In genomic region chr14:67491741-67492504, GRCh38 we compare ENCODE assay signal across 12 cellular contexts. TPM values are rescaled to one million over a fixed set of nuclear protein-coding genes. Genes with fewer than 3 reads are reported as not detected.
A peak's percentile ranks its signal among the peaks of the same experiment; 100 is the strongest.
DNase-seq lines count a peak whose midpoint lies in the region; ATAC-seq and TF ChIP-seq lines count a peak whose summit lies in the region.
"Had no signal": no experiment of that assay in that cellular context is flagged by ENCODE, and none has a peak within 500 bp of the region (broad histone marks: within the 10 kb centered on the region; RNA-seq: fewer than 3 reads in every experiment).

No MANE protein-coding gene starts in this region.

- H3K23me2 ChIP-seq in H9 (ENCODE audit: insufficient read length, low read depth, low read length, poor library complexity, severe bottlenecking): no peaks in the 10 kb centered on the region

- H4K20me1 ChIP-seq in H9 (ENCODE audit: control insufficient read depth, insufficient read depth, insufficient read length): no peaks in the 10 kb centered on the region

- H3K4me1 ChIP-seq in H9 (ENCODE audit: insufficient read depth, low read length): no peaks in the 10 kb centered on the region
- no peaks in the 10 kb centered on the region for H3K4me1 ChIP-seq in A673 (ENCODE audit: insufficient read depth, low read length, poor library complexity, severe bottlenecking)
- no peaks in the 10 kb centered on the region for H3K4me1 ChIP-seq in colonic mucosa
- H3K4me1 ChIP-seq: ascending aorta had no signal

- no peak overlapping the region for H4K91ac ChIP-seq in H9 (ENCODE audit: insufficient read length, low read depth, low read length)

- H3K4me3 ChIP-seq in A673 (ENCODE audit: low read depth, low read length, poor library complexity, severe bottlenecking) (no peak overlapping the region), colonic mucosa (no peak overlapping the region)
- H3K4me3 ChIP-seq: ascending aorta had no signal

- H3K4me1 Mint-ChIP-seq in H9 (peaks cover 21 to 25% of the 10 kb centered on the region in 2 experiments), WTC11 (peaks cover 23% of the 10 kb centered on the region), nephron progenitor cell (peaks cover 4% of the 10 kb centered on the region)

- no peaks in the 10 kb centered on the region for H3K79me2 ChIP-seq in H9 (ENCODE audit: insufficient read depth, low read length)

- no peak overlapping the region for H3K14ac ChIP-seq in H9 (ENCODE audit: insufficient read depth, low read length)

- no peak overlapping the region for H3T11ph ChIP-seq in H9 (ENCODE audit: low read length)

- intact Hi-C loops in A673 (cut with micrococcal nuclease; ENCODE audit: unreplicated experiment): no loop called here
- intact Hi-C loops in colonic mucosa (cut with DNase I): no loop called here

- H3K9me3 Mint-ChIP-seq in H9 (peaks cover 18 to 19% of the 10 kb centered on the region in 2 experiments), WTC11 (peaks cover 18% of the 10 kb centered on the region), nephron progenitor cell (peaks cover 14% of the 10 kb centered on the region)

- no CpG with 5 or more reads among the region's 9 CpGs for WGBS in H9 (ENCODE audit: extremely low coverage, insufficient read length, low lambda C conversion rate)

- no peak for TF ChIP-seq CTCF in H9 (conservative IDR thresholded peaks at IDR 0.05)
- no peak for TF ChIP-seq CTCF in WTC11 (IDR thresholded peaks at IDR 0.05)
- TF ChIP-seq CTCF in nephron progenitor cell (IDR thresholded peaks at IDR 0.05): no peak
- no peak for TF ChIP-seq CTCF in GM10266 (IDR thresholded peaks at IDR 0.05; ENCODE audit: control insufficient read depth, insufficient read depth, low read depth, missing control alignments)
- TF ChIP-seq CTCF in A673 (conservative IDR thresholded peaks at IDR 0.05; ENCODE audit: low read depth, low read length): no peak
- TF ChIP-seq CTCF in colonic mucosa (IDR thresholded peaks at IDR 0.05): no peak

- no peak overlapping the region for H2BK5ac ChIP-seq in H9 (ENCODE audit: insufficient read length, low read length)

- no peak overlapping the region for H3K4me2 ChIP-seq in H9 (ENCODE audit: insufficient read depth, insufficient read length, low read length)

- DNase-seq in H9 (no peak), NCI-H2107 (lab: John Stamatoyannopoulos, UW) (peak; percentile 74), WTC11 (ENCODE audit: low spot score) (no peak), nephron progenitor cell (no peak), GM10266 (ENCODE audit: extremely low spot score) (no peak), A673 (ENCODE audit: low spot score) (no peak), colonic mucosa (no peak)
- DNase-seq: DND-41, T1000 had no signal

- no peak overlapping the region for H3K18ac ChIP-seq in H9 (ENCODE audit: insufficient read length, low read depth, low read length)

- H3K27me3 Mint-ChIP-seq in H9 (ENCODE audit: low read depth): peaks cover 7% of the 10 kb centered on the region; the same call in 1 of the 2 replicates
- peaks cover 10% of the 10 kb centered on the region for H3K27me3 Mint-ChIP-seq in WTC11 (ENCODE audit: low read depth)
- peaks cover 7% of the 10 kb centered on the region for H3K27me3 Mint-ChIP-seq in nephron progenitor cell (ENCODE audit: low read depth, poor library complexity)

- H3K36me3 Mint-ChIP-seq in H9 (ENCODE audit: insufficient read depth in 1 of 3, low read depth in 3 of 3) (peaks cover 14 to 16% (median 15%) of the 10 kb centered on the region in 3 experiments), WTC11 (peaks cover 15% of the 10 kb centered on the region), nephron progenitor cell (ENCODE audit: low read depth) (no peaks in the 10 kb centered on the region)

- no peak overlapping the region for H2BK20ac ChIP-seq in H9 (ENCODE audit: low read depth, low read length, poor library complexity, severe bottlenecking)

- CTCF ChIA-PET in WTC11 (lab: Charles Lee) (interaction anchor here (0.8 to 2.4 kb wide), 9 partner anchors 11 to 79 kb away, joined by 3 to 13 read pairs (median 5); no protein-coding TSS in a partner anchor), A673 (lab: Charles Lee) (no interaction called here)

- H2BK12ac ChIP-seq in H9 (ENCODE audit: insufficient read length, low read depth, low read length): no peak overlapping the region

- no peak overlapping the region for H2AK5ac ChIP-seq in H9 (ENCODE audit: insufficient read length, low read length)

- ATAC-seq in WTC11 (peak; percentile 49), HG02840 (IDR thresholded peaks at IDR 0.05; ENCODE audit: low FRiP score, unreplicated experiment) (no peak)
- ATAC-seq: HepG2 had no signal

- no peaks in the 10 kb centered on the region for H3K27me3 ChIP-seq in H9 (ENCODE audit: insufficient read depth, low read length)
- no peaks in the 10 kb centered on the region for H3K27me3 ChIP-seq in A673 (replicated peaks; ENCODE audit: insufficient read depth, low read depth, low read length, poor library complexity)
- H3K27me3 ChIP-seq in colonic mucosa: no peaks in the 10 kb centered on the region
- H3K27me3 ChIP-seq: ascending aorta had no signal

- no TSS peak for BruUV-seq in A673 (replicated peaks; lab: Mats Ljungman, UMichigan)

- H3K9me3 ChIP-seq in H9 (ENCODE audit: control insufficient read depth, low read depth, low read length) (peaks cover 8% of the 10 kb centered on the region), A673 (ENCODE audit: low read depth, low read length, poor library complexity, severe bottlenecking) (peaks cover 6% of the 10 kb centered on the region), colonic mucosa (no peaks in the 10 kb centered on the region)

- POLR2A ChIA-PET in WTC11 (lab: Charles Lee): no interaction called here
- POLR2A ChIA-PET in A673 (lab: Charles Lee; ENCODE audit: low non-redundant PET): no interaction called here

- no peak overlapping the region for H4K5ac ChIP-seq in H9 (ENCODE audit: insufficient read length, low read depth, low read length)

- H3K56ac ChIP-seq in H9 (ENCODE audit: insufficient read length, low read depth, low read length): no peak overlapping the region

- no peak overlapping the region for H2BK15ac ChIP-seq in H9 (ENCODE audit: low read depth, low read length)

- H3K27ac ChIP-seq in H9 (ENCODE audit: insufficient read length, low read depth, low read length): no peak overlapping the region
- no peak overlapping the region for H3K27ac ChIP-seq in A673 (ENCODE audit: low read depth, low read length, poor library complexity, severe bottlenecking)
- no peak overlapping the region for H3K27ac ChIP-seq in colonic mucosa
- H3K27ac ChIP-seq: ascending aorta had no signal

- no peak overlapping the region for H2BK120ac ChIP-seq in H9 (ENCODE audit: low read depth, low read length, poor library complexity, severe bottlenecking)

- no peak overlapping the region for H4K8ac ChIP-seq in H9 (replicated peaks; ENCODE audit: insufficient read length, low read depth, low read length)

- H3K27ac Mint-ChIP-seq in H9 (peak overlapping the region in 2 of 3 experiments; percentile 4 to 65; a peak in 2 of 7 replicates), WTC11 (no peak overlapping the region), nephron progenitor cell (peak overlapping the region; percentile 13)

- H3K36me3 ChIP-seq in A673 (ENCODE audit: insufficient read depth, low read length, poor library complexity, severe bottlenecking) (no peaks in the 10 kb centered on the region), colonic mucosa (no peaks in the 10 kb centered on the region)
- H3K36me3 ChIP-seq: ascending aorta had no signal

- no peak overlapping the region; a peak in 1 of 5 replicates for H3K4me3 Mint-ChIP-seq in H9
- no peak overlapping the region for H3K4me3 Mint-ChIP-seq in WTC11
- no peak overlapping the region for H3K4me3 Mint-ChIP-seq in nephron progenitor cell

- no peak overlapping the region for H2AFZ ChIP-seq in H9 (ENCODE audit: low read length)

- H3K23ac ChIP-seq in H9 (ENCODE audit: insufficient read length, low read depth, low read length): no peak overlapping the region

- H3K79me1 ChIP-seq in H9 (ENCODE audit: insufficient read depth, low read depth, low read length, poor library complexity, severe bottlenecking): no peaks in the 10 kb centered on the region

- H3K4ac ChIP-seq in H9 (ENCODE audit: low read depth, low read length): no peak overlapping the region

- H3K9ac ChIP-seq in H9 (ENCODE audit: extremely low read depth, insufficient read length, low read length) (no peak overlapping the region), colonic mucosa (ENCODE audit: low read depth in 2 of 2, low read length in 2 of 2) (no peak overlapping the region)

TF ChIP-seq in WTC11, 78 proteins besides CTCF, POLR2A, EP300 and RAD21:
- no peak for TF ChIP-seq GTF2I (CRISPR knock-in tag; conservative IDR thresholded peaks at IDR 0.05)
- peak; percentile 23; the same call in 1 of the 2 replicates for TF ChIP-seq FOXP1 (CRISPR knock-in tag; IDR thresholded peaks at IDR 0.05; ENCODE audit: borderline replicate concordance)

RNA-seq across cellular contexts. Expression of gene TMEM229B, which starts 3.4 kb away (rescaled TPM):
- 0.22 and 0.24 TPM in 2 replicates for total RNA-seq in H9 (2021)
- total RNA-seq in WTC11 (2021): 0.69 to 0.90 TPM (median 0.87 TPM) in 3 replicates
- total RNA-seq in A673 (2021): 0.28 TPM in 1 of 2 replicates, not detected in the other
- total RNA-seq in colonic mucosa: 10 to 100 TPM in 1 of 2 donors, 1 to 10 TPM in 1; 6.9 to 11.3 TPM

RNA-seq across cellular contexts. Expression of gene PLEKHH1, which starts 41.2 kb away (rescaled TPM):
- total RNA-seq in H9 (2021): 26.9 and 35.3 TPM in 2 replicates
- total RNA-seq in WTC11 (2021): 45.4 to 49.8 TPM (median 48.3 TPM) in 3 replicates
- total RNA-seq in A673 (2021): 8.9 and 13.7 TPM in 2 replicates
- total RNA-seq in colonic mucosa: 10 to 100 TPM; 47.1 to 63.1 TPM
